In genomic region chr2:26035110-26035728, GRCh38 we compare ENCODE assay signal across 8 cellular contexts. TPM values are rescaled to one million over a fixed set of nuclear protein-coding genes. Genes with fewer than 3 reads are reported as not detected.
A peak's percentile ranks its signal among the peaks of the same experiment; 100 is the strongest.
DNase-seq lines count a peak whose midpoint lies in the region; ATAC-seq, FAIRE-seq and TF ChIP-seq lines count a peak whose summit lies in the region.

No MANE protein-coding gene starts in this region.

- DNase-seq in AG04449 (ENCODE audit: low read depth, low spot score) (no peak), HT-29 (ENCODE audit: low spot score) (peak; percentile 40), GM12878 (ENCODE audit: low read depth, low spot score) (no peak), lung (ENCODE audit: low spot score) (no peak), type B pancreatic cell (ENCODE audit: extremely low spot score, unreplicated experiment) (no peak), NCI-H2081 (lab: John Stamatoyannopoulos, UW) (no peak), SIG-M5 (lab: John Stamatoyannopoulos, UW) (no peak)

- peak overlapping the region; percentile 89 for H3K9ac ChIP-seq in GM12878 (ENCODE audit: control insufficient read depth, insufficient read depth, low read length)

- peak overlapping the region; percentile 98 for H3K27ac Mint-ChIP-seq in type B pancreatic cell

- intact Hi-C loops in GM12878 (cut with micrococcal nuclease; ENCODE audit: unreplicated experiment), result no loop called here

- in situ Hi-C loops in GM12878 (cut with MboI), result no loop called here

- no peaks in the 10 kb centered on the region for H3K9me3 Mint-ChIP-seq in type B pancreatic cell

- peaks cover 6% of the 10 kb centered on the region for H3K36me3 Mint-ChIP-seq in type B pancreatic cell

- no TSS peak for BruUV-seq in GM12878 (replicated peaks; lab: Mats Ljungman, UMichigan)

- H3K27ac ChIP-seq in GM12878 (ENCODE audit: control insufficient read depth, insufficient read depth), result peak overlapping the region; percentile 95
- peak overlapping the region in 1 of 2 donors; percentile 34 for H3K27ac ChIP-seq in lung (ENCODE audit: low read depth in 1 of 2, low read length in 1 of 2)

- TF ChIP-seq CTCF in AG04449 (IDR thresholded peaks at IDR 0.05; ENCODE audit: insufficient read depth, low read length, missing control alignments) (no peak), GM12878 (IDR thresholded peaks at IDR 0.05 in 2 of 3, conservative IDR thresholded peaks at IDR 0.05 in 1 of 3; ENCODE audit: control insufficient read depth in 2 of 3, extremely low read depth in 1 of 3, insufficient read depth in 1 of 3, low read depth in 3 of 3, low read length in 3 of 3) (no peak), lung (IDR thresholded peaks at IDR 0.05; ENCODE audit: control extremely low read depth, extremely low read depth) (no peak), type B pancreatic cell (conservative IDR thresholded peaks at IDR 0.05) (no peak)

- H3K27me3 Mint-ChIP-seq in type B pancreatic cell, result no peaks in the 10 kb centered on the region

- H3K4me3 Mint-ChIP-seq in type B pancreatic cell, result peak overlapping the region; percentile 93

- peak; percentile 47 for FAIRE-seq in GM12878 (lab: Jason Lieb, UNC)

- H2AFZ ChIP-seq in GM12878 (ENCODE audit: control insufficient read depth, low read depth, low read length), result no peak overlapping the region

- no peak for TF ChIP-seq EP300 in GM12878 (IDR thresholded peaks at IDR 0.05; ENCODE audit: borderline replicate concordance in 1 of 2, control insufficient read depth in 1 of 2, low read depth in 2 of 2, low read length in 2 of 2)

- 3% methylated on average over 11 of the region's 11 CpGs for WGBS in GM12878 (ENCODE audit: insufficient coverage, insufficient replicate concordance, low lambda C conversion rate, missing lambda C conversion rate)
- WGBS in lung, 2 donors, result 2 to 4% methylated on average over 11 of the region's 11 CpGs

- no peak for TF ChIP-seq RAD21 in GM12878 (IDR thresholded peaks at IDR 0.05; ENCODE audit: insufficient read depth, low read depth, low read length)

- SMC1A ChIA-PET in GM12878 (lab: Charles Lee; ENCODE audit: uncharacterized antibody, unreplicated experiment), result interaction anchor here (0.7 to 2.7 kb wide), 17 partner anchors 9 to 182 kb away, joined by 3 to 11 read pairs (median 4); no protein-coding TSS in a partner anchor

- H3K36me3 ChIP-seq in GM12878 (ENCODE audit: control insufficient read depth in 2 of 2, insufficient read depth in 2 of 2, low read length in 1 of 2) (peaks cover 0 to 2% of the 10 kb centered on the region in 2 experiments; a peak in 2 of 4 replicates), lung (ENCODE audit: control insufficient read depth in 2 of 2, insufficient read depth in 2 of 2, low read length in 2 of 2) (peaks cover 0 to 2% of the 10 kb centered on the region in 2 donors)

- peaks cover 13% of the 10 kb centered on the region for H3K4me1 Mint-ChIP-seq in type B pancreatic cell (ENCODE audit: unreplicated experiment)

- H3K4me3 ChIP-seq in AG04449 (ENCODE audit: low read depth, low read length) (peak overlapping the region; percentile 75), GM12878 (peak overlapping the region; percentile 98), lung (peak overlapping the region; percentile 64)

- TF ChIP-seq POLR2A in GM12878 (IDR thresholded peaks at IDR 0.05; ENCODE audit: low read depth, low read length), result no peak

- H3K9me3 ChIP-seq in GM12878 (replicated peaks; ENCODE audit: control insufficient read depth, insufficient read depth, low read length) (no peaks in the 10 kb centered on the region), lung (ENCODE audit: control insufficient read depth in 2 of 2, insufficient read depth in 1 of 2, low read length in 1 of 2) (no peaks in the 10 kb centered on the region)

- H4K20me1 ChIP-seq in GM12878 (ENCODE audit: control insufficient read depth, insufficient read depth), result peaks cover 7% of the 10 kb centered on the region; the same call in 1 of the 2 replicates

- H3K4me1 ChIP-seq in GM12878 (ENCODE audit: control insufficient read depth, insufficient read depth, low read length) (peaks cover 3% of the 10 kb centered on the region; the same call in 1 of the 2 replicates), lung (ENCODE audit: control insufficient read depth in 2 of 2, insufficient read depth in 2 of 2, low read length in 2 of 2) (peaks cover 3 to 7% of the 10 kb centered on the region in 2 donors)

- POLR2A ChIA-PET in AG04449 (lab: Yijun Ruan, JAX) (interaction anchor here (1.1 to 1.2 kb wide), 2 partner anchors 10 kb away, joined by 3 read pairs; no protein-coding TSS in a partner anchor), GM12878 (lab: Charles Lee) (interaction anchor here (0.5 to 2.8 kb wide), 12 partner anchors 8 to 311 kb away, joined by 3 to 11 read pairs (median 6); partner anchors contain the start of genes ADGRF3, ASXL2, HADHA and HADHB)

- CTCF ChIA-PET in AG04449 (lab: Yijun Ruan, JAX), result interaction anchor here (0.7 to 3.0 kb wide), 8 partner anchors 10 to 85 kb away, joined by 3 to 12 read pairs (median 4); no protein-coding TSS in a partner anchor
- CTCF ChIA-PET in GM12878 (lab: Yijun Ruan, JAX), result interaction anchor here (0.6 to 2.0 kb wide), 11 partner anchors 28 to 282 kb away, joined by 3 to 10 read pairs (median 4); no protein-coding TSS in a partner anchor

- H3K27me3 ChIP-seq in GM12878 (replicated peaks in 1 of 2; ENCODE audit: control insufficient read depth in 2 of 2, insufficient read depth in 2 of 2, low read length in 1 of 2) (no peaks in the 10 kb centered on the region), lung (ENCODE audit: control insufficient read depth, insufficient read depth) (no peaks in the 10 kb centered on the region)

- peaks cover 61% of the 10 kb centered on the region for H3K79me2 ChIP-seq in GM12878 (ENCODE audit: control insufficient read depth, insufficient read depth, low read length)

- H3K4me2 ChIP-seq in GM12878 (ENCODE audit: control insufficient read depth, insufficient read depth), result peak overlapping the region; percentile 91

- RAD21 ChIA-PET in GM12878 (lab: Charles Lee; ENCODE audit: unreplicated experiment), result interaction anchor here (0.8 to 2.0 kb wide), 7 partner anchors 38 to 1449 kb away, joined by 3 to 6 read pairs (median 3); no protein-coding TSS in a partner anchor

- ATAC-seq in GM12878 (no peak), lung (ENCODE audit: insufficient read depth, low FRiP score) (no peak), GM18858 (IDR thresholded peaks at IDR 0.05; ENCODE audit: unreplicated experiment) (no peak)

TF ChIP-seq in GM12878, 131 proteins besides CTCF, POLR2A, EP300 and RAD21 (continues in another document):
- no peak for TF ChIP-seq NR2C2 (IDR thresholded peaks at IDR 0.05; ENCODE audit: borderline replicate concordance, control insufficient read depth, insufficient read length, low read depth)
- 0 out of 2 replicates have a peak, but pooled peaks have one; percentile 19 for TF ChIP-seq ZNF24 (IDR thresholded peaks at IDR 0.05)

RNA-seq across cellular contexts. Expression of gene RAB10, which starts 1.3 kb away (rescaled TPM):
- total RNA-seq in HT-29 (2014; rRNA removed; shearing (Covaris generic)), result 118 and 135 TPM in 2 replicates
- 96.9 and 119 TPM in 2 replicates for total RNA-seq in GM12878 (2013; cell fraction: nucleolus; rRNA removed)
- total RNA-seq in GM12878 (2014; rRNA removed) (42.5 and 45.1 TPM in 2 replicates), GM12878 (2014; rRNA removed; fragmentation: Illumina TruSeq; extraction: Trizol) (70.1 and 71.1 TPM in 2 replicates), GM12878 (2021) (87.5 and 88.9 TPM in 2 replicates), lung (100 to 1,000 TPM in 1 of 2 donors, 10 to 100 TPM in 1; 86.0 to 149 TPM), type B pancreatic cell (ENCODE audit: low replicate concordance) (143 and 186 TPM in 2 replicates)
- 17.1 TPM for polyA plus RNA-seq in GM12878 (2011; ENCODE audit: low read depth)
- polyA plus RNA-seq in GM12878 (2011; rRNA removed) (108 and 190 TPM in 2 replicates), GM12878 (2014; fragmentation: Illumina TruSeq; extraction: Trizol) (84.0 and 138 TPM in 2 replicates), GM12878 (2014; fragmentation: Nextera tagmentation; extraction: Ambion mirVana) (10 to 100 TPM; 13.3 to 24.8 TPM), GM12878 (2014; rRNA removed) (44.2 and 79.9 TPM in 2 replicates), GM12878 (2016; fragmentation: Nextera tagmentation; extraction: Ambion mirVana) (100 to 1,000 TPM; 108 to 109 TPM), lung (10 to 100 TPM; 37.6 to 84.5 TPM)
- 42.2 and 49.8 TPM in 2 replicates for polyA plus RNA-seq in GM12878 (2011; cell fraction: cytosol; rRNA removed)
- polyA plus RNA-seq in GM12878 (2011; cell fraction: nucleus; rRNA removed), result 28.6 and 41.9 TPM in 2 replicates
- 31.0 and 49.6 TPM in 2 replicates for polyA plus RNA-seq in GM12878 (2012)
- 43.9 and 62.6 TPM in 2 replicates for polyA minus RNA-seq in GM12878 (2011; rRNA and poly(A)+ RNA removed)
- 34.2 and 46.3 TPM in 2 replicates for polyA minus RNA-seq in GM12878 (2011; cell fraction: cytosol; rRNA and poly(A)+ RNA removed)
- polyA minus RNA-seq in GM12878 (2011; cell fraction: nucleus; rRNA and poly(A)+ RNA removed), result 22.2 and 40.9 TPM in 2 replicates

RNA-seq across cellular contexts. Expression of gene KIF3C, which starts 52.9 kb away (rescaled TPM):
- total RNA-seq in HT-29 (2014; rRNA removed; shearing (Covaris generic)), result 1.9 and 3.2 TPM in 2 replicates
- 2.1 and 3.1 TPM in 2 replicates for total RNA-seq in GM12878 (2013; cell fraction: nucleolus; rRNA removed)
- total RNA-seq in GM12878 (2014; rRNA removed), result 0.28 and 0.54 TPM in 2 replicates
- 0.22 and 0.28 TPM in 2 replicates for total RNA-seq in GM12878 (2014; rRNA removed; fragmentation: Illumina TruSeq; extraction: Trizol)
- total RNA-seq in GM12878 (2021), result 0.62 and 0.88 TPM in 2 replicates
- 0.96 TPM for polyA plus RNA-seq in GM12878 (2011; ENCODE audit: low read depth)
- 0.20 and 0.48 TPM in 2 replicates for polyA plus RNA-seq in GM12878 (2011; rRNA removed)
- polyA plus RNA-seq in GM12878 (2011; cell fraction: cytosol; rRNA removed), result 0.33 and 0.70 TPM in 2 replicates
- polyA plus RNA-seq in GM12878 (2011; cell fraction: nucleus; rRNA removed), result 0.28 and 0.33 TPM in 2 replicates
- polyA plus RNA-seq in GM12878 (2012), result 0.73 and 0.94 TPM in 2 replicates
- 0.29 and 0.51 TPM in 2 replicates for polyA plus RNA-seq in GM12878 (2014; fragmentation: Illumina TruSeq; extraction: Trizol)
- polyA plus RNA-seq in GM12878 (2014; fragmentation: Nextera tagmentation; extraction: Ambion mirVana), result under 1 TPM; 0.10 to 0.16 TPM
- polyA plus RNA-seq in GM12878 (2014; rRNA removed), result 0.45 and 1.3 TPM in 2 replicates
- polyA plus RNA-seq in GM12878 (2016; fragmentation: Nextera tagmentation; extraction: Ambion mirVana), result under 1 TPM; 0.56 to 0.63 TPM
- 0.44 and 0.77 TPM in 2 replicates for polyA minus RNA-seq in GM12878 (2011; rRNA and poly(A)+ RNA removed)
- 0.21 and 0.40 TPM in 2 replicates for polyA minus RNA-seq in GM12878 (2011; cell fraction: cytosol; rRNA and poly(A)+ RNA removed)
- polyA minus RNA-seq in GM12878 (2011; cell fraction: nucleus; rRNA and poly(A)+ RNA removed), result 0.60 and 1.3 TPM in 2 replicates
- 1 to 10 TPM; 6.2 TPM for total RNA-seq in lung
- polyA plus RNA-seq in lung, result 1 to 10 TPM; 1.1 to 2.2 TPM
- total RNA-seq in type B pancreatic cell (ENCODE audit: low replicate concordance), result 15.4 and 25.5 TPM in 2 replicates
